Comparison of ENCODE assay signal across 8 cellular contexts in genomic region chr12:111034148-111034910, GRCh38. TPM values are rescaled to one million over a fixed set of nuclear protein-coding genes. Genes with fewer than 3 reads are reported as not detected.
A peak's percentile ranks its signal among the peaks of the same experiment; 100 is the strongest.
DNase-seq lines count a peak whose midpoint lies in the region; ATAC-seq and TF ChIP-seq lines count a peak whose summit lies in the region.

Gene CUX2 (plus strand): TSS chr12:111034165.

- H3K27ac ChIP-seq in ectodermal cell (ENCODE audit: insufficient read depth, low read depth, low read length, poor library complexity, severe bottlenecking) (no peak within 1 kb of the TSS), trophoblast cell (ENCODE audit: low read depth, low read length) (no peak within 1 kb of the TSS), OCI-LY7 (ENCODE audit: low read depth, low read length, poor library complexity, severe bottlenecking) (no peak within 1 kb of the TSS), aorta (ENCODE audit: low read depth in 1 of 2, low read length in 2 of 2) (no peak within 1 kb of the TSS)

- no peak within 1 kb of the TSS for H2BK120ac ChIP-seq in trophoblast cell (ENCODE audit: insufficient read depth, low read length, poor library complexity)

- H3K23ac ChIP-seq in trophoblast cell (ENCODE audit: low read length), result no peak within 1 kb of the TSS

- WGBS in ectodermal cell, 2 experiments, result 0% methylated on average over 102 of the region's 102 CpGs
- no CpG with 5 or more reads among the region's 102 CpGs for WGBS in trophoblast cell (ENCODE audit: extremely low coverage, insufficient coverage, insufficient read length)
- 1% methylated on average over 53 to 102 of the region's 102 CpGs for WGBS in aorta, 2 donors

- no peaks in the 10 kb centered on the region for H3K79me2 ChIP-seq in trophoblast cell (ENCODE audit: control insufficient read depth, insufficient read depth, low read length, poor library complexity)
- no peaks in the 10 kb centered on the region for H3K79me2 ChIP-seq in OCI-LY7 (ENCODE audit: insufficient read depth, low read depth, low read length)

- no peak within 1 kb of the TSS for H2BK5ac ChIP-seq in trophoblast cell (ENCODE audit: low read depth, low read length, poor library complexity)

- H3K36me3 ChIP-seq in H7 (replicated peaks; ENCODE audit: control insufficient read depth, insufficient read depth, low read length) (no peaks in the 10 kb centered on the region), NT2/D1 (ENCODE audit: insufficient read depth, insufficient read length, low read length) (no peaks in the 10 kb centered on the region), ectodermal cell (ENCODE audit: control insufficient read depth, insufficient read depth, low read length) (no peaks in the 10 kb centered on the region), trophoblast cell (ENCODE audit: control insufficient read depth in 1 of 2, insufficient read depth in 2 of 2, low read length in 2 of 2) (no peaks in the 10 kb centered on the region), OCI-LY7 (ENCODE audit: insufficient read depth, low read length) (no peaks in the 10 kb centered on the region), aorta (ENCODE audit: control insufficient read depth in 1 of 2, insufficient read depth in 2 of 2, low read length in 1 of 2) (no peaks in the 10 kb centered on the region)

- peak within 1 kb of the TSS; percentile 48 for H4K8ac ChIP-seq in trophoblast cell (ENCODE audit: low read depth, low read length)

- no peak within 1 kb of the TSS for H3K18ac ChIP-seq in trophoblast cell (ENCODE audit: low read length)

- no peak within 1 kb of the TSS for H3K4ac ChIP-seq in trophoblast cell (ENCODE audit: low read depth, low read length)

- BruUV-seq in OCI-LY7 (replicated peaks; lab: Mats Ljungman, UMichigan), result no TSS peak

- peaks cover 19% of the 10 kb centered on the region for H3K27me3 ChIP-seq in H7 (ENCODE audit: control insufficient read depth, insufficient read depth, low read length)
- peaks cover 36% of the 10 kb centered on the region for H3K27me3 ChIP-seq in NT2/D1 (ENCODE audit: insufficient read depth, insufficient read length)
- H3K27me3 ChIP-seq in ectodermal cell (ENCODE audit: control insufficient read depth, insufficient read depth, low read length, poor library complexity, severe bottlenecking), result peaks cover 47% of the 10 kb centered on the region
- peaks cover 38% of the 10 kb centered on the region for H3K27me3 ChIP-seq in trophoblast cell (ENCODE audit: insufficient read depth, low read length)
- no peaks in the 10 kb centered on the region for H3K27me3 ChIP-seq in aorta (ENCODE audit: control insufficient read depth in 1 of 2, insufficient read depth in 2 of 2, low read length in 1 of 2)

- no peaks in the 10 kb centered on the region for H4K20me1 ChIP-seq in OCI-LY7 (ENCODE audit: insufficient read depth, low read length)

- no peak for ATAC-seq in aorta (ENCODE audit: low FRiP score)

- no peaks in the 10 kb centered on the region for H3K79me1 ChIP-seq in trophoblast cell (ENCODE audit: low read length)

- CTCF ChIA-PET in OCI-LY7 (lab: Charles Lee; ENCODE audit: unreplicated experiment), result no interaction called here

- H3K9me3 ChIP-seq in NT2/D1 (ENCODE audit: insufficient read depth, low read length) (no peaks in the 10 kb centered on the region), ectodermal cell (ENCODE audit: control insufficient read depth, low read length) (no peaks in the 10 kb centered on the region), trophoblast cell (ENCODE audit: insufficient read depth, low read depth, low read length) (no peaks in the 10 kb centered on the region), OCI-LY7 (ENCODE audit: low read length) (no peaks in the 10 kb centered on the region), aorta (ENCODE audit: control insufficient read depth, low read length) (no peaks in the 10 kb centered on the region)

- H4K91ac ChIP-seq in trophoblast cell (ENCODE audit: low read depth, low read length), result no peak within 1 kb of the TSS

- peak; percentile 90 for DNase-seq in H7
- no peak for DNase-seq in NT2/D1 (ENCODE audit: low read depth, low spot score)
- DNase-seq in trophoblast cell, result no peak
- no peak for DNase-seq in OCI-LY7 (ENCODE audit: low spot score)
- DNase-seq in T-helper 9 cell, result no peak
- DNase-seq in aorta, result no peak
- DNase-seq in cerebellar cortex (ENCODE audit: low spot score), result no peak

- H3K4me1 ChIP-seq in NT2/D1 (ENCODE audit: insufficient read depth, insufficient read length) (peaks cover 11% of the 10 kb centered on the region), ectodermal cell (ENCODE audit: control insufficient read depth, insufficient read depth, low read length) (peaks cover 21% of the 10 kb centered on the region), trophoblast cell (ENCODE audit: control insufficient read depth in 1 of 2, insufficient read depth in 2 of 2, low read length in 2 of 2) (peaks cover 4% of the 10 kb centered on the region in 2 experiments), OCI-LY7 (ENCODE audit: insufficient read depth, low read length, poor library complexity, severe bottlenecking) (peaks cover 17% of the 10 kb centered on the region), aorta (ENCODE audit: control insufficient read depth in 1 of 2, insufficient read depth in 2 of 2, low read length in 2 of 2) (no peaks in the 10 kb centered on the region)

- H2BK12ac ChIP-seq in trophoblast cell (ENCODE audit: low read length), result no peak within 1 kb of the TSS

- peak within 1 kb of the TSS; percentile 40 for H4K12ac ChIP-seq in trophoblast cell (ENCODE audit: low read depth, low read length)

- TF ChIP-seq CTCF in OCI-LY7 (conservative IDR thresholded peaks at IDR 0.05; ENCODE audit: low read length), result no peak

- no peak within 1 kb of the TSS for H2AFZ ChIP-seq in trophoblast cell (ENCODE audit: insufficient read depth, low read length, poor library complexity)
- no peak within 1 kb of the TSS for H2AFZ ChIP-seq in OCI-LY7 (ENCODE audit: low read length)

- H3K4me2 ChIP-seq in trophoblast cell (ENCODE audit: low read length) (peak within 1 kb of the TSS; percentile 80), OCI-LY7 (ENCODE audit: low read length) (no peak within 1 kb of the TSS)

- intact Hi-C loops in OCI-LY7 (cut with micrococcal nuclease; ENCODE audit: unreplicated experiment), result no loop called here
- intact Hi-C loops in aorta (cut with DNase I), result no loop called here

- no peak within 1 kb of the TSS for H2AK5ac ChIP-seq in trophoblast cell (ENCODE audit: low read length)

- no peaks in the 10 kb centered on the region for H3K9me2 ChIP-seq in OCI-LY7 (ENCODE audit: insufficient read depth, low read length)

- H3K4me3 ChIP-seq in H7 (ENCODE audit: insufficient read depth, low read depth, low read length) (peak within 1 kb of the TSS; percentile 76), NT2/D1 (ENCODE audit: insufficient read length, low read depth) (peak within 1 kb of the TSS; percentile 70), ectodermal cell (ENCODE audit: insufficient read depth, low read depth, low read length) (peak within 1 kb of the TSS; percentile 75), trophoblast cell (ENCODE audit: low read depth, low read length) (peak within 1 kb of the TSS; percentile 72), OCI-LY7 (ENCODE audit: low read depth, low read length, poor library complexity, severe bottlenecking) (no peak within 1 kb of the TSS), aorta (ENCODE audit: low read length in 2 of 2) (peak within 1 kb of the TSS in 1 of 2 donors; percentile 21)

- H3K9ac ChIP-seq in NT2/D1 (ENCODE audit: insufficient read length, low read depth) (peak within 1 kb of the TSS; percentile 86), trophoblast cell (ENCODE audit: low read length) (no peak within 1 kb of the TSS)

- POLR2A ChIA-PET in OCI-LY7 (lab: Charles Lee), result no interaction called here

- H3K14ac ChIP-seq in trophoblast cell (ENCODE audit: low read length), result no peak within 1 kb of the TSS

RNA-seq across cellular contexts. Expression of gene CUX2, which starts in this region (rescaled TPM):
- total RNA-seq in H7 (2014; rRNA removed; shearing (Covaris generic)), result 4.2 and 4.5 TPM in 2 replicates
- 4.2 TPM for polyA plus RNA-seq in ectodermal cell (2013, experiment 1 of 4)
- polyA plus RNA-seq in ectodermal cell (2013, experiment 2 of 4), result 4.7 TPM
- polyA plus RNA-seq in ectodermal cell (2013, experiment 3 of 4), result 4.5 TPM
- 5.1 TPM for polyA plus RNA-seq in ectodermal cell (2013, experiment 4 of 4)
- 0.27 and 0.29 TPM in 2 replicates for polyA plus RNA-seq in trophoblast cell (2013)
- 4.1 and 4.4 TPM in 2 replicates for total RNA-seq in OCI-LY7 (2014; rRNA removed; shearing (Covaris generic))
- 29.0 and 35.0 TPM in 2 replicates for total RNA-seq in OCI-LY7 (2022)
- total RNA-seq in aorta, result under 1 TPM in 1 of 2 donors, not detected in 1; 0.30 TPM
- not detected for polyA plus RNA-seq in aorta
